In genomic region chr22:45672564-45673481, GRCh38 we compare ENCODE assay signal across 8 cellular contexts. TPM values are rescaled to one million over a fixed set of nuclear protein-coding genes. Genes with fewer than 3 reads are reported as not detected.
DNase-seq lines count a peak whose midpoint lies in the region; ATAC-seq and TF ChIP-seq lines count a peak whose summit lies in the region.

No MANE protein-coding gene starts in this region.

- 0 out of 3 replicates have a peak overlapping the region, but pooled peaks have one; percentile 25 for H2BK15ac ChIP-seq in IMR-90 (ENCODE audit: low read depth, low read length)

- DNase-seq in Caco-2 (no peak), IMR-90 (no peak), breast epithelium (ENCODE audit: low spot score in 2 of 2) (no peak), lower lobe of right lung (no peak), type B pancreatic cell (ENCODE audit: extremely low spot score, unreplicated experiment) (no peak), SKM-1 (lab: John Stamatoyannopoulos, UW; ENCODE audit: unreplicated experiment) (no peak), NCI-H82 treated with DMSO at 0.1 percent for 48 hours (lab: John Stamatoyannopoulos, UW; ENCODE audit: unreplicated experiment) (no peak)

- in situ Hi-C loops in IMR-90 (cut with MboI; ENCODE audit: low sequenced_read_pairs): no loop called here

- peak overlapping the region; percentile 98 for H2BK5ac ChIP-seq in IMR-90 (ENCODE audit: low read depth, low read length, poor library complexity, severe bottlenecking)

- dilution Hi-C loops in IMR-90 (cut with HindIII; ENCODE audit: low sequenced_read_pairs, unreplicated experiment): no loop called here

- H3K9me3 ChIP-seq in Caco-2: no peaks in the 10 kb centered on the region
- no peaks in the 10 kb centered on the region for H3K9me3 ChIP-seq in IMR-90 (ENCODE audit: control insufficient read depth, insufficient read depth, low read length)
- H3K9me3 ChIP-seq in breast epithelium: no peaks in the 10 kb centered on the region
- H3K9me3 ChIP-seq in lower lobe of right lung: no peaks in the 10 kb centered on the region

- H3K4me1 Mint-ChIP-seq in Caco-2 (ENCODE audit: low read depth, unreplicated experiment) (peaks cover 15% of the 10 kb centered on the region), type B pancreatic cell (ENCODE audit: unreplicated experiment) (peaks cover 30% of the 10 kb centered on the region)

- peak overlapping the region; percentile 98 for H3K4ac ChIP-seq in IMR-90 (ENCODE audit: low read depth, low read length)

- no peak for TF ChIP-seq CTCF in Caco-2 (IDR thresholded peaks at IDR 0.05; ENCODE audit: insufficient read depth in 1 of 2, low read depth in 1 of 2, low read length in 1 of 2, severe bottlenecking in 1 of 2, unreplicated experiment in 1 of 2)
- no peak for TF ChIP-seq CTCF in IMR-90 (conservative IDR thresholded peaks at IDR 0.05; ENCODE audit: low read depth, low read length)
- no peak for TF ChIP-seq CTCF in breast epithelium (IDR thresholded peaks at IDR 0.05)
- no peak for TF ChIP-seq CTCF in lower lobe of right lung (IDR thresholded peaks at IDR 0.05)
- no peak for TF ChIP-seq CTCF in type B pancreatic cell (conservative IDR thresholded peaks at IDR 0.05)

- CTCF ChIA-PET in Caco-2 (lab: Charles Lee) (no interaction called here), IMR-90 (lab: Yijun Ruan, JAX) (no interaction called here)

- H3K79me1 ChIP-seq in IMR-90 (ENCODE audit: low read depth in 1 of 2, low read length in 2 of 2): peaks cover 18 to 55% of the 10 kb centered on the region in 2 experiments

- H2AK9ac ChIP-seq in IMR-90 (replicated peaks; ENCODE audit: low read depth, low read length, poor library complexity): peak overlapping the region; percentile 100

- BruUV-seq in Caco-2 (replicated peaks; lab: Mats Ljungman, UMichigan) (TSS peak; percentile 39), IMR-90 (replicated peaks; lab: Mats Ljungman, UMichigan) (no TSS peak)

- H3K56ac ChIP-seq in IMR-90 (ENCODE audit: extremely low read depth, insufficient read depth, low read length): peak overlapping the region; percentile 73

- peak overlapping the region; percentile 99 for H3K14ac ChIP-seq in IMR-90 (replicated peaks; ENCODE audit: low read depth, low read length)

- H3K23ac ChIP-seq in IMR-90 (ENCODE audit: low read depth, low read length): peak overlapping the region; percentile 91

- no peak for TF ChIP-seq RAD21 in IMR-90 (IDR thresholded peaks at IDR 0.05; ENCODE audit: low read length)

- 14% methylated on average over 11 of the region's 14 CpGs; no CpG with 5 or more reads in 1 of the 2 experiments for WGBS in IMR-90 (ENCODE audit: extremely low coverage in 2 of 2, insufficient read length in 1 of 2), 2 experiments

- H4K91ac ChIP-seq in IMR-90 (ENCODE audit: insufficient read depth, low read depth, low read length): peak overlapping the region; percentile 82

- H3K4me1 ChIP-seq in Caco-2: peaks cover 16% of the 10 kb centered on the region
- H3K4me1 ChIP-seq in IMR-90 (ENCODE audit: control insufficient read depth, insufficient read depth, low read length): peaks cover 20% of the 10 kb centered on the region
- peaks cover 3 to 10% of the 10 kb centered on the region in 2 donors for H3K4me1 ChIP-seq in breast epithelium
- H3K4me1 ChIP-seq in lower lobe of right lung: peaks cover 32% of the 10 kb centered on the region

- H3K27me3 Mint-ChIP-seq in Caco-2 (ENCODE audit: insufficient read depth, unreplicated experiment) (no peaks in the 10 kb centered on the region), type B pancreatic cell (no peaks in the 10 kb centered on the region)

- intact Hi-C loops in Caco-2 (cut with micrococcal nuclease; ENCODE audit: unreplicated experiment): no loop called here
- intact Hi-C loops in IMR-90 (cut with micrococcal nuclease): no loop called here
- intact Hi-C loops in breast epithelium (cut with DNase I; ENCODE audit: low total_unique reads): no loop called here
- intact Hi-C loops in lower lobe of right lung (cut with DNase I): no loop called here

- H3K36me3 Mint-ChIP-seq in Caco-2 (ENCODE audit: insufficient read depth, unreplicated experiment): peaks cover 12% of the 10 kb centered on the region
- H3K36me3 Mint-ChIP-seq in type B pancreatic cell: peaks cover 16% of the 10 kb centered on the region

- peak overlapping the region; percentile 93 for H2AK5ac ChIP-seq in IMR-90 (ENCODE audit: low read depth, low read length)

- peak overlapping the region; percentile 95 for H3K9ac ChIP-seq in IMR-90 (ENCODE audit: low read depth, low read length)

- peak overlapping the region; percentile 83 for H3K4me3 Mint-ChIP-seq in Caco-2 (ENCODE audit: unreplicated experiment)
- peak overlapping the region; percentile 92 for H3K4me3 Mint-ChIP-seq in type B pancreatic cell

- H4K5ac ChIP-seq in IMR-90 (ENCODE audit: low read depth, low read length): peak overlapping the region; percentile 79

- H3K9me3 Mint-ChIP-seq in Caco-2 (ENCODE audit: unreplicated experiment) (no peaks in the 10 kb centered on the region), type B pancreatic cell (no peaks in the 10 kb centered on the region)

- peak overlapping the region; percentile 97 for H3K4me2 ChIP-seq in IMR-90 (ENCODE audit: low read depth, low read length)

- H2BK20ac ChIP-seq in IMR-90 (ENCODE audit: low read depth, low read length): peak overlapping the region; percentile 9; the same call in 1 of the 2 replicates

- peak overlapping the region; percentile 81 for H3K4me3 ChIP-seq in Caco-2 (ENCODE audit: low read depth, low read length)
- H3K4me3 ChIP-seq in IMR-90 (ENCODE audit: insufficient read depth, low read depth, low read length): peak overlapping the region; percentile 95
- H3K4me3 ChIP-seq in breast epithelium: peak overlapping the region; percentile 78 to 99 (median 88)
- H3K4me3 ChIP-seq in lower lobe of right lung: peak overlapping the region; percentile 90

- peak overlapping the region; percentile 93 for H3K27ac ChIP-seq in IMR-90 (ENCODE audit: insufficient read depth, low read length)
- H3K27ac ChIP-seq in breast epithelium: peak overlapping the region; percentile 90 to 91
- H3K27ac ChIP-seq in lower lobe of right lung: peak overlapping the region; percentile 86

- peak overlapping the region; percentile 68; the same call in 1 of the 2 replicates for H2BK120ac ChIP-seq in IMR-90 (ENCODE audit: low read depth, low read length)

- POLR2A ChIA-PET in Caco-2 (lab: Charles Lee): no interaction called here
- POLR2A ChIA-PET in IMR-90 (lab: Charles Lee; ENCODE audit: unreplicated experiment): no interaction called here

- no peaks in the 10 kb centered on the region for H3K27me3 ChIP-seq in Caco-2 (replicated peaks; ENCODE audit: control insufficient read depth, insufficient read depth, low read length)
- no peaks in the 10 kb centered on the region for H3K27me3 ChIP-seq in IMR-90 (ENCODE audit: control insufficient read depth, insufficient read depth, low read length)
- H3K27me3 ChIP-seq in breast epithelium: no peaks in the 10 kb centered on the region
- H3K27me3 ChIP-seq in lower lobe of right lung (ENCODE audit: low read depth): no peaks in the 10 kb centered on the region

- H3K9me1 ChIP-seq in IMR-90 (ENCODE audit: insufficient read depth, low read length): peaks cover 18% of the 10 kb centered on the region

- peak overlapping the region; percentile 98 for H2AFZ ChIP-seq in IMR-90 (replicated peaks; ENCODE audit: low read length, poor library complexity)

- H3K36me3 ChIP-seq in Caco-2 (ENCODE audit: control insufficient read depth, insufficient read depth, low read length) (no peaks in the 10 kb centered on the region), IMR-90 (ENCODE audit: control insufficient read depth, insufficient read depth, low read length) (peaks cover 5% of the 10 kb centered on the region; the same call in 1 of the 2 replicates), breast epithelium (no peaks in the 10 kb centered on the region), lower lobe of right lung (no peaks in the 10 kb centered on the region)

- H3K18ac ChIP-seq in IMR-90 (ENCODE audit: low read depth, low read length): peak overlapping the region; percentile 71

- H3K27ac Mint-ChIP-seq in Caco-2 (ENCODE audit: unreplicated experiment): peak overlapping the region; percentile 87
- peak overlapping the region; percentile 71 for H3K27ac Mint-ChIP-seq in type B pancreatic cell

- ATAC-seq in IMR-90 (ENCODE audit: low read depth) (peak; percentile 21), lower lobe of right lung (peak; percentile 47 to 49), HG02981 (IDR thresholded peaks at IDR 0.05; ENCODE audit: unreplicated experiment) (no peak)

- H4K20me1 ChIP-seq in IMR-90 (ENCODE audit: insufficient read depth, low read length): peaks cover 45% of the 10 kb centered on the region

- TF ChIP-seq POLR2A in IMR-90 (IDR thresholded peaks at IDR 0.05; ENCODE audit: low read depth, low read length) (no peak), breast epithelium (IDR thresholded peaks at IDR 0.05) (no peak)

- H4K8ac ChIP-seq in IMR-90 (ENCODE audit: low read depth in 2 of 2, low read length in 2 of 2): peak overlapping the region; percentile 93 to 99

TF ChIP-seq in IMR-90, 13 proteins besides CTCF, POLR2A, EP300 and RAD21:
- peak; percentile 9; the same call in 1 of the 2 replicates for TF ChIP-seq MXI1 (IDR thresholded peaks at IDR 0.05; ENCODE audit: borderline replicate concordance, low read depth, low read length)
- TF ChIP-seq MAZ (IDR thresholded peaks at IDR 0.05; ENCODE audit: borderline replicate concordance, low read depth, low read length): no peak

RNA-seq across cellular contexts. Expression of gene ATXN10, which starts 1.2 kb away (rescaled TPM):
- total RNA-seq in Caco-2 (2022) (132 and 155 TPM in 2 replicates), IMR-90 (2012; rRNA removed) (116 and 119 TPM in 2 replicates), breast epithelium (100 to 1,000 TPM in 2 of 3 donors, 10 to 100 TPM in 1; 78.6 to 145 (median 138) TPM), lower lobe of right lung (106 TPM), type B pancreatic cell (ENCODE audit: low replicate concordance) (117 and 182 TPM in 2 replicates)
- polyA plus RNA-seq in IMR-90 (2012; rRNA removed): 197 and 231 TPM in 2 replicates
- polyA plus RNA-seq in IMR-90 (2012; cell fraction: cytosol; rRNA removed): 32.5 and 114 TPM in 2 replicates
- 8.9 and 101 TPM in 2 replicates for polyA plus RNA-seq in IMR-90 (2012; cell fraction: nucleus; rRNA removed; ENCODE audit: low replicate concordance)
